ENCODE assay signal across 28 cellular contexts in genomic region chr6:125165256-125165655, GRCh38. TPM values are rescaled to one million over a fixed set of nuclear protein-coding genes. Genes with fewer than 3 reads are reported as not detected.
A peak's percentile ranks its signal among the peaks of the same experiment; 100 is the strongest.
DNase-seq lines count a peak whose midpoint lies in the region; FAIRE-seq and TF ChIP-seq lines count a peak whose summit lies in the region.
"Had no signal": no experiment of that assay in that cellular context is flagged by ENCODE, and none has a peak within 500 bp of the region (broad histone marks: within the 10 kb centered on the region; RNA-seq: fewer than 3 reads in every experiment).

No MANE protein-coding gene starts in this region.

- no peaks in the 10 kb centered on the region for H3K9me3 Mint-ChIP-seq in chondrocyte (ENCODE audit: low read depth)
- H3K9me3 Mint-ChIP-seq: GM23338; nephron; stimulated activated naive B cell treated with anti-CD40 and anti-IgM and Interleukin-4, amounts not matched to agents 10 μg/mL and 1 μg/mL and 100 μg/mL, for 72 hours had no signal

- H3K4me3 Mint-ChIP-seq in chondrocyte (ENCODE audit: unreplicated experiment) = no peak overlapping the region
- H3K4me3 Mint-ChIP-seq: CD4-positive, CD25-positive, alpha-beta regulatory T cell; GM23338; mesothelial cell of epicardium; nephron; stimulated activated naive B cell treated with anti-CD40 and anti-IgM and Interleukin-4, amounts not matched to agents 10 μg/mL and 1 μg/mL and 100 μg/mL, for 72 hours; T-helper 17 cell had no signal

- peak; percentile 46 for DNase-seq in AG20443 (ENCODE audit: low spot score)
- peak; percentile 42 for DNase-seq in OCI-M1 (lab: John Stamatoyannopoulos, UW)
- DNase-seq in chondrocyte (ENCODE audit: low spot score) = no peak
- DNase-seq in stimulated activated CD4-positive, alpha-beta T cell treated with anti-CD3 and anti-CD28 coated beads, Interleukin-1b, Interleukin-23, amount 100 ng/mL, for 48 hours = no peak
- no peak for DNase-seq in GM12891 (ENCODE audit: insufficient read length, low spot score)
- no peak for DNase-seq in COLO668 (lab: John Stamatoyannopoulos, UW; ENCODE audit: unreplicated experiment)
- DNase-seq in iPS-NIHi11 (ENCODE audit: low spot score) = no peak
- DNase-seq: activated CD4-positive, alpha-beta T cell treated with anti-CD3 and anti-CD28 coated beads for 4 hours; activated naive CD4-positive, alpha-beta T cell treated with Interleukin-2 at 50 U/mL for 16 hours; activated T-cell treated with anti-CD3 and anti-CD28 coated beads, Interleukin-2, amount 50 U/mL, for 48 hours; CD4-positive, CD25-positive, alpha-beta regulatory T cell; KG1; left ventricle myocardium superior; MV-4-11; NCI-H146; NCI-H524; pancreas; Peyer's patch; right cardiac atrium; SK-N-SH; stimulated activated CD4-positive, alpha-beta T cell treated with anti-CD3 and anti-CD28 coated beads, Interleukin-4, amount 100 ng/mL, for 24 hours; stimulated activated naive B cell treated with anti-CD40 and anti-IgM and Interleukin-4, amounts not matched to agents 10 μg/mL and 1 μg/mL and 100 μg/mL, for 72 hours; T-helper 17 cell had no signal

- H3K36me3 Mint-ChIP-seq in chondrocyte (ENCODE audit: low read depth) = peaks cover 6% of the 10 kb centered on the region
- H3K36me3 Mint-ChIP-seq: CD4-positive, CD25-positive, alpha-beta regulatory T cell; stimulated activated naive B cell treated with anti-CD40 and anti-IgM and Interleukin-4, amounts not matched to agents 10 μg/mL and 1 μg/mL and 100 μg/mL, for 72 hours had no signal

- TF ChIP-seq CTCF in chondrocyte (IDR thresholded peaks at IDR 0.05) = no peak

- no peaks in the 10 kb centered on the region for H3K27me3 Mint-ChIP-seq in chondrocyte (ENCODE audit: low read depth)
- H3K27me3 Mint-ChIP-seq: T-helper 17 cell had no signal

- TF ChIP-seq POLR2A in GM12891 (IDR thresholded peaks at IDR 0.05; ENCODE audit: low read depth, low read length) = no peak

- H3K27ac Mint-ChIP-seq in chondrocyte (ENCODE audit: unreplicated experiment) = peak overlapping the region; percentile 67
- H3K27ac Mint-ChIP-seq: CD4-positive, CD25-positive, alpha-beta regulatory T cell; GM23338; nephron; stimulated activated naive B cell treated with anti-CD40 and anti-IgM and Interleukin-4, amounts not matched to agents 10 μg/mL and 1 μg/mL and 100 μg/mL, for 72 hours; T-helper 17 cell had no signal

- peak overlapping the region; percentile 9 for H3K27ac ChIP-seq in layer of hippocampus (ENCODE audit: low read depth, low read length)
- H3K27ac ChIP-seq: pancreas, Peyer's patch, vagina had no signal

- no peak for FAIRE-seq in GM12891 (lab: Jason Lieb, UNC)

- H3K4me1 Mint-ChIP-seq in chondrocyte (ENCODE audit: low read depth) = peaks cover 35% of the 10 kb centered on the region
- H3K4me1 Mint-ChIP-seq: CD4-positive, CD25-positive, alpha-beta regulatory T cell; GM23338; stimulated activated naive B cell treated with anti-CD40 and anti-IgM and Interleukin-4, amounts not matched to agents 10 μg/mL and 1 μg/mL and 100 μg/mL, for 72 hours; T-helper 17 cell had no signal

- H3K27me3 ChIP-seq in layer of hippocampus (ENCODE audit: control insufficient read depth, insufficient read depth, low read length) = no peaks in the 10 kb centered on the region
- H3K27me3 ChIP-seq: pancreas, Peyer's patch, vagina had no signal

TF ChIP-seq in GM12891, 5 proteins besides CTCF, POLR2A, EP300 and RAD21:
- TF ChIP-seq PAX5 (IDR thresholded peaks at IDR 0.05; ENCODE audit: insufficient read depth, low read length, severe bottlenecking) = no peak
- no peak for TF ChIP-seq SPI1 (IDR thresholded peaks at IDR 0.05; ENCODE audit: low read depth, low read length)
- TF ChIP-seq POU2F2 (IDR thresholded peaks at IDR 0.05; ENCODE audit: low read depth, low read length) = no peak
- TF ChIP-seq POLR2AphosphoS5 (IDR thresholded peaks at IDR 0.05; ENCODE audit: low read depth, low read length) = no peak
- TF ChIP-seq TAF1 (IDR thresholded peaks at IDR 0.05; ENCODE audit: low read depth, low read length) = no peak
TF ChIP-seq in GM12891: peak in this region for 0.

RNA-seq across cellular contexts. Expression of gene TPD52L1, which starts 11.7 kb away (rescaled TPM):
- total RNA-seq in chondrocyte = 24.1 to 52.8 TPM (median 48.0 TPM) in 3 replicates
- 0.08 TPM for polyA plus RNA-seq in GM12891 (2012; ENCODE audit: low read depth, missing spikeins)
- total RNA-seq: CD4-positive, CD25-positive, alpha-beta regulatory T cell; T-helper 17 cell had no signal

Comparison
In these comparisons a context has a peak if more than half of its experiments do, and no peak if none do; other contexts are left out.
1. DNase-seq: peak in AG20443 (single experiment) and OCI-M1 (single experiment); none in chondrocyte (single experiment), stimulated activated CD4-positive, alpha-beta T cell treated with anti-CD3 and anti-CD28 coated beads, Interleukin-1b, Interleukin-23, amount 100 ng/mL, for 48 hours (single experiment), GM12891 (single experiment), COLO668 (single experiment) and iPS-NIHi11 (single experiment).